ENCODE assay signal across 1 cellular context in the genomic region with DNA sequence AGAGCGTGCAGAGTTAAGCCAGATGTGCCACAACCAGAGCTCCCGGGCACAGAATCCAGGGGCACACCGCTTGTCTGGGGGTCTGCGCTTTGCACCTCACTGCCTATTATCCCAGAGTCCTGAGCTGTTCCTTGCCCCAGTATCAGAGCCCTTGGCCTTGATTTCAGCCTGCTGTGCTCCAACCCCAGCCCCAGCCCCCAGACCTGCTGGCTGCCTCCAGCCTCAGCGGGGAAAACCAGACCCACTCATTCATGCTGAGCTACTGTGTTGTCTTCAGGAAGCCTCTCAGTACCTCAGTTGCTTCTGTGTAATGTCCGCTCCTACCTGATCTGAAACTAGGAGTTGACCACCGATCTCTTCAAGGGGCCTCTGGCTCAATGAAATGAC.
TF ChIP-seq lines count a peak whose summit lies in the region.

No MANE protein-coding gene starts in this region.

TF ChIP-seq in GM12878, 131 proteins besides CTCF, POLR2A, EP300 and RAD21 (continued from another document):
- TF ChIP-seq, protein P1, sequence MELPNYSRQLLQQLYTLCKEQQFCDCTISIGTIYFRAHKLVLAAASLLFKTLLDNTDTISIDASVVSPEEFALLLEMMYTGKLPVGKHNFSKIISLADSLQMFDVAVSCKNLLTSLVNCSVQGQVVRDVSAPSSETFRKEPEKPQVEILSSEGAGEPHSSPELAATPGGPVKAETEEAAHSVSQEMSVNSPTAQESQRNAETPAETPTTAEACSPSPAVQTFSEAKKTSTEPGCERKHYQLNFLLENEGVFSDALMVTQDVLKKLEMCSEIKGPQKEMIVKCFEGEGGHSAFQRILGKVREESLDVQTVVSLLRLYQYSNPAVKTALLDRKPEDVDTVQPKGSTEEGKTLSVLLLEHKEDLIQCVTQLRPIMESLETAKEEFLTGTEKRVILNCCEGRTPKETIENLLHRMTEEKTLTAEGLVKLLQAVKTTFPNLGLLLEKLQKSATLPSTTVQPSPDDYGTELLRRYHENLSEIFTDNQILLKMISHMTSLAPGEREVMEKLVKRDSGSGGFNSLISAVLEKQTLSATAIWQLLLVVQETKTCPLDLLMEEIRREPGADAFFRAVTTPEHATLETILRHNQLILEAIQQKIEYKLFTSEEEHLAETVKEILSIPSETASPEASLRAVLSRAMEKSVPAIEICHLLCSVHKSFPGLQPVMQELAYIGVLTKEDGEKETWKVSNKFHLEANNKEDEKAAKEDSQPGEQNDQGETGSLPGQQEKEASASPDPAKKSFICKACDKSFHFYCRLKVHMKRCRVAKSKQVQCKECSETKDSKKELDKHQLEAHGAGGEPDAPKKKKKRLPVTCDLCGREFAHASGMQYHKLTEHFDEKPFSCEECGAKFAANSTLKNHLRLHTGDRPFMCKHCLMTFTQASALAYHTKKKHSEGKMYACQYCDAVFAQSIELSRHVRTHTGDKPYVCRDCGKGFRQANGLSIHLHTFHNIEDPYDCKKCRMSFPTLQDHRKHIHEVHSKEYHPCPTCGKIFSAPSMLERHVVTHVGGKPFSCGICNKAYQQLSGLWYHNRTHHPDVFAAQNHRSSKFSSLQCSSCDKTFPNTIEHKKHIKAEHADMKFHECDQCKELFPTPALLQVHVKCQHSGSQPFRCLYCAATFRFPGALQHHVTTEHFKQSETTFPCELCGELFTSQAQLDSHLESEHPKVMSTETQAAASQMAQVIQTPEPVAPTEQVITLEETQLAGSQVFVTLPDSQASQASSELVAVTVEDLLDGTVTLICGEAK (IDR thresholded peaks at IDR 0.05; ENCODE audit: borderline replicate concordance): no peak
- TF ChIP-seq TCF3 (IDR thresholded peaks at IDR 0.05; ENCODE audit: borderline replicate concordance, insufficient read depth, low read depth, low read length) (no peak), EGR1 (IDR thresholded peaks at IDR 0.05; ENCODE audit: borderline replicate concordance in 1 of 2, low read depth in 2 of 2, low read length in 2 of 2) (peak in 1 of 2 experiments; percentile 29; a peak in 1 of 3 replicates), RELA (IDR thresholded peaks at IDR 0.05; ENCODE audit: borderline replicate concordance, partially characterized antibody) (peak; percentile 12), SUZ12 (IDR thresholded peaks at IDR 0.05; ENCODE audit: unreplicated experiment) (no peak), STAT3 (IDR thresholded peaks at IDR 0.05; ENCODE audit: low read depth, low read length) (no peak), ZNF274 (IDR thresholded peaks at IDR 0.05; ENCODE audit: insufficient read depth, insufficient read length) (no peak), BHLHE40 (IDR thresholded peaks at IDR 0.05; ENCODE audit: borderline replicate concordance in 1 of 2, low read depth in 2 of 2, low read length in 1 of 2) (peak in 1 of 2 experiments; percentile 40; a peak in 2 of 4 replicates), GABPA (IDR thresholded peaks at IDR 0.05; ENCODE audit: low read depth) (no peak), SMARCA5 (IDR thresholded peaks at IDR 0.05) (no peak), IKZF1 (conservative IDR thresholded peaks at IDR 0.05) (peak; percentile 30; the same call in 1 of the 2 replicates)
- TF ChIP-seq, protein P2, sequence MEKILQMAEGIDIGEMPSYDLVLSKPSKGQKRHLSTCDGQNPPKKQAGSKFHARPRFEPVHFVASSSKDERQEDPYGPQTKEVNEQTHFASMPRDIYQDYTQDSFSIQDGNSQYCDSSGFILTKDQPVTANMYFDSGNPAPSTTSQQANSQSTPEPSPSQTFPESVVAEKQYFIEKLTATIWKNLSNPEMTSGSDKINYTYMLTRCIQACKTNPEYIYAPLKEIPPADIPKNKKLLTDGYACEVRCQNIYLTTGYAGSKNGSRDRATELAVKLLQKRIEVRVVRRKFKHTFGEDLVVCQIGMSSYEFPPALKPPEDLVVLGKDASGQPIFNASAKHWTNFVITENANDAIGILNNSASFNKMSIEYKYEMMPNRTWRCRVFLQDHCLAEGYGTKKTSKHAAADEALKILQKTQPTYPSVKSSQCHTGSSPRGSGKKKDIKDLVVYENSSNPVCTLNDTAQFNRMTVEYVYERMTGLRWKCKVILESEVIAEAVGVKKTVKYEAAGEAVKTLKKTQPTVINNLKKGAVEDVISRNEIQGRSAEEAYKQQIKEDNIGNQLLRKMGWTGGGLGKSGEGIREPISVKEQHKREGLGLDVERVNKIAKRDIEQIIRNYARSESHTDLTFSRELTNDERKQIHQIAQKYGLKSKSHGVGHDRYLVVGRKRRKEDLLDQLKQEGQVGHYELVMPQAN (conservative IDR thresholded peaks at IDR 0.05): 0 out of 2 replicates have a peak, but pooled peaks have one; percentile 3
- TF ChIP-seq, protein P3, sequence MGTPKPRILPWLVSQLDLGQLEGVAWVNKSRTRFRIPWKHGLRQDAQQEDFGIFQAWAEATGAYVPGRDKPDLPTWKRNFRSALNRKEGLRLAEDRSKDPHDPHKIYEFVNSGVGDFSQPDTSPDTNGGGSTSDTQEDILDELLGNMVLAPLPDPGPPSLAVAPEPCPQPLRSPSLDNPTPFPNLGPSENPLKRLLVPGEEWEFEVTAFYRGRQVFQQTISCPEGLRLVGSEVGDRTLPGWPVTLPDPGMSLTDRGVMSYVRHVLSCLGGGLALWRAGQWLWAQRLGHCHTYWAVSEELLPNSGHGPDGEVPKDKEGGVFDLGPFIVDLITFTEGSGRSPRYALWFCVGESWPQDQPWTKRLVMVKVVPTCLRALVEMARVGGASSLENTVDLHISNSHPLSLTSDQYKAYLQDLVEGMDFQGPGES (IDR thresholded peaks at IDR 0.05): no peak
